ENCODE assay signal across 24 cellular contexts in the genomic region with DNA sequence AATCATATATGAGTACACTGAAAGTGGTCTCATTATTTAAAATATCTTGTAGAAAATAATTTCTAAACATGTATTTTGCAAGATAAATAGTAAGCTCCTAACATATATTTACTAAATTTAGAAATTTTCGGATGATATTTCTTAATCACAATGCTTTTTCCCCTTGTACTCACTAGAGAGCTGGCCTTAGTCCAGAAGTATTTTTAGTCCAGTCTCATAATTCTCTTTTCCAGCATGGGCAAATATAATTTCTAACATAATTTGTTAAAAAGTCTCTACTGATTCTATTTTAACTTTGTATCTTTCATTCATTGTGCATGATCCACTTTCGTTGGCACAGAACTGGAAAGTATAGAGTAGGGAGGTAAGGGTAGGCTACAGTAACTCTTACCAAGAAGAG. TPM values are rescaled to one million over a fixed set of nuclear protein-coding genes. Genes with fewer than 3 reads are reported as not detected.
DNase-seq lines count a peak whose midpoint lies in the region; ATAC-seq and TF ChIP-seq lines count a peak whose summit lies in the region.
"Had no signal": no experiment of that assay in that cellular context is flagged by ENCODE, and none has a peak within 500 bp of the region (broad histone marks: within the 10 kb centered on the region; RNA-seq: fewer than 3 reads in every experiment).

No MANE protein-coding gene starts in this region.

- POLR2A ChIA-PET in IMR-90 (lab: Charles Lee; ENCODE audit: unreplicated experiment), result no interaction called here
- POLR2A ChIA-PET in naive thymus-derived CD4-positive, alpha-beta T cell (lab: Charles Lee), result no interaction called here

- H3K9me3 Mint-ChIP-seq in naive thymus-derived CD4-positive, alpha-beta T cell, result no peaks in the 10 kb centered on the region
- H3K9me3 Mint-ChIP-seq in activated naive CD4-positive, alpha-beta T cell treated with anti-CD3 and anti-CD28 coated beads, Interleukin-2, amount 10 ng/mL, durations not matched to agents 7 days and 5 days, result no peaks in the 10 kb centered on the region
- H3K9me3 Mint-ChIP-seq: activated naive CD8-positive, alpha-beta T cell treated with anti-CD3 and anti-CD28 coated beads, Interleukin-2, amount 10 ng/mL, durations not matched to agents 7 days and 5 days; IgD-negative memory B cell; memory B cell had no signal

- no CpG with 5 or more reads among the region's 2 CpGs for WGBS in IMR-90 (ENCODE audit: extremely low coverage in 2 of 2, insufficient read length in 1 of 2), 2 experiments
- 23% methylated on average over 2 of the region's 2 CpGs for WGBS in esophagus muscularis mucosa

- no peak overlapping the region for H3K56ac ChIP-seq in IMR-90 (ENCODE audit: extremely low read depth, insufficient read depth, low read length)

- no peak overlapping the region for H4K5ac ChIP-seq in IMR-90 (ENCODE audit: low read depth, low read length)

- no peak overlapping the region for H4K91ac ChIP-seq in IMR-90 (ENCODE audit: insufficient read depth, low read depth, low read length)

- no peaks in the 10 kb centered on the region for H3K9me3 ChIP-seq in IMR-90 (ENCODE audit: control insufficient read depth, insufficient read depth, low read length)
- H3K9me3 ChIP-seq in esophagus muscularis mucosa, result no peaks in the 10 kb centered on the region
- no peaks in the 10 kb centered on the region for H3K9me3 ChIP-seq in naive thymus-derived CD4-positive, alpha-beta T cell (ENCODE audit: control insufficient read depth in 2 of 3, low read length in 3 of 3)
- no peaks in the 10 kb centered on the region for H3K9me3 ChIP-seq in effector memory CD4-positive, alpha-beta T cell (ENCODE audit: control insufficient read depth, low read length)
- H3K9me3 ChIP-seq: BLaER1, neutrophil, testis had no signal

- H3K4me3 ChIP-seq in AG10803 (ENCODE audit: low read length) (no peak overlapping the region), IMR-90 (ENCODE audit: insufficient read depth, low read depth, low read length) (no peak overlapping the region), esophagus muscularis mucosa (no peak overlapping the region)
- H3K4me3 ChIP-seq in naive thymus-derived CD4-positive, alpha-beta T cell (ENCODE audit: low read length), result no peak overlapping the region
- H3K4me3 ChIP-seq in effector memory CD4-positive, alpha-beta T cell (ENCODE audit: insufficient read depth, low read depth, low read length, poor library complexity, severe bottlenecking), result no peak overlapping the region
- H3K4me3 ChIP-seq: BLaER1, SK-N-MC, testis had no signal

- H3K27ac Mint-ChIP-seq in naive thymus-derived CD4-positive, alpha-beta T cell, result no peak overlapping the region
- H3K27ac Mint-ChIP-seq in activated naive CD4-positive, alpha-beta T cell treated with anti-CD3 and anti-CD28 coated beads, Interleukin-2, amount 10 ng/mL, durations not matched to agents 7 days and 5 days, result no peak overlapping the region
- H3K27ac Mint-ChIP-seq: activated naive CD8-positive, alpha-beta T cell treated with anti-CD3 and anti-CD28 coated beads, Interleukin-2, amount 10 ng/mL, durations not matched to agents 7 days and 5 days; IgD-negative memory B cell; memory B cell had no signal

- TF ChIP-seq CTCF in AG10803 (conservative IDR thresholded peaks at IDR 0.05; ENCODE audit: low read length) (no peak), IMR-90 (conservative IDR thresholded peaks at IDR 0.05; ENCODE audit: low read depth, low read length) (no peak), esophagus muscularis mucosa (IDR thresholded peaks at IDR 0.05) (no peak)

- H3K36me3 ChIP-seq in IMR-90 (ENCODE audit: control insufficient read depth, insufficient read depth, low read length), result peaks cover 19% of the 10 kb centered on the region
- H3K36me3 ChIP-seq in esophagus muscularis mucosa, result no peaks in the 10 kb centered on the region
- H3K36me3 ChIP-seq in naive thymus-derived CD4-positive, alpha-beta T cell (ENCODE audit: control insufficient read depth in 2 of 3, insufficient read depth in 3 of 3, low read length in 3 of 3), result no peaks in the 10 kb centered on the region
- no peaks in the 10 kb centered on the region for H3K36me3 ChIP-seq in effector memory CD4-positive, alpha-beta T cell (ENCODE audit: control insufficient read depth, insufficient read depth, low read length)
- H3K36me3 ChIP-seq: BLaER1, neutrophil had no signal

- no peak for ATAC-seq in IMR-90 (ENCODE audit: low read depth)
- peak; percentile 64 for ATAC-seq in naive thymus-derived CD4-positive, alpha-beta T cell
- ATAC-seq in HG03342 (IDR thresholded peaks at IDR 0.05; ENCODE audit: unreplicated experiment), result no peak
- ATAC-seq: foreskin keratinocyte, sciatic nerve had no signal

- H3K14ac ChIP-seq in IMR-90 (replicated peaks; ENCODE audit: low read depth, low read length), result no peak overlapping the region

- TF ChIP-seq POLR2A in IMR-90 (IDR thresholded peaks at IDR 0.05; ENCODE audit: low read depth, low read length) (no peak), esophagus muscularis mucosa (IDR thresholded peaks at IDR 0.05; ENCODE audit: low read depth) (no peak)

- no peak overlapping the region for H2AK9ac ChIP-seq in IMR-90 (replicated peaks; ENCODE audit: low read depth, low read length, poor library complexity)

- DNase-seq in AG10803 (ENCODE audit: low read depth), result peak; percentile 34
- no peak for DNase-seq in IMR-90
- no peak for DNase-seq in esophagus muscularis mucosa (ENCODE audit: extremely low spot score)
- no peak for DNase-seq in naive thymus-derived CD4-positive, alpha-beta T cell
- DNase-seq in effector memory CD4-positive, alpha-beta T cell, result no peak
- no peak for DNase-seq in activated naive CD4-positive, alpha-beta T cell treated with anti-CD3 and anti-CD28 coated beads, Interleukin-2, amount 10 ng/mL, durations not matched to agents 7 days and 5 days
- DNase-seq: ACHN; activated naive CD8-positive, alpha-beta T cell treated with anti-CD3 and anti-CD28 coated beads, Interleukin-2, amount 10 ng/mL, durations not matched to agents 7 days and 5 days; activated T-cell treated with anti-CD3 and anti-CD28 coated beads for 4 hours; cerebellar nuclear complex; foreskin keratinocyte; left cardiac atrium; NCI-H1105 treated with DMSO at 0.1 percent for 48 hours; NCI-H1930; NCI-H526; stimulated activated naive CD4-positive, alpha-beta T cell; testis had no signal

- H2BK20ac ChIP-seq in IMR-90 (ENCODE audit: low read depth, low read length), result no peak overlapping the region

- 0 out of 2 replicates have a peak overlapping the region, but pooled peaks have one; percentile 9 for H3K27ac ChIP-seq in IMR-90 (ENCODE audit: insufficient read depth, low read length)
- peak overlapping the region; percentile 39 to 56 (median 46) for H3K27ac ChIP-seq in esophagus muscularis mucosa (replicated peaks in 1 of 4)
- H3K27ac ChIP-seq in naive thymus-derived CD4-positive, alpha-beta T cell (ENCODE audit: low read depth, low read length), result no peak overlapping the region
- H3K27ac ChIP-seq in effector memory CD4-positive, alpha-beta T cell (ENCODE audit: insufficient read depth, low read length, poor library complexity, severe bottlenecking), result no peak overlapping the region
- H3K27ac ChIP-seq: BLaER1, foreskin keratinocyte, neutrophil, SK-N-MC, testis had no signal

- CTCF ChIA-PET in IMR-90 (lab: Yijun Ruan, JAX), result no interaction called here
- CTCF ChIA-PET in naive thymus-derived CD4-positive, alpha-beta T cell (lab: Charles Lee), result no interaction called here
- CTCF ChIA-PET in activated naive CD4-positive, alpha-beta T cell treated with anti-CD3 and anti-CD28 coated beads, Interleukin-2, amount 10 ng/mL, durations not matched to agents 7 days and 5 days (lab: Charles Lee), result no interaction called here

- H2AFZ ChIP-seq in IMR-90 (replicated peaks; ENCODE audit: low read length, poor library complexity), result no peak overlapping the region

- no peaks in the 10 kb centered on the region for H4K20me1 ChIP-seq in IMR-90 (ENCODE audit: insufficient read depth, low read length)
- H4K20me1 ChIP-seq: BLaER1 had no signal

- no peak overlapping the region for H4K8ac ChIP-seq in IMR-90 (ENCODE audit: low read depth in 2 of 2, low read length in 2 of 2)

- H3K18ac ChIP-seq in IMR-90 (ENCODE audit: low read depth, low read length), result no peak overlapping the region

- no peak overlapping the region for H2BK5ac ChIP-seq in IMR-90 (ENCODE audit: low read depth, low read length, poor library complexity, severe bottlenecking)

- peaks cover 3% of the 10 kb centered on the region; the same call in 1 of the 2 replicates for H3K9me1 ChIP-seq in IMR-90 (ENCODE audit: insufficient read depth, low read length)

- no peak overlapping the region for H3K9ac ChIP-seq in IMR-90 (ENCODE audit: low read depth, low read length)
- H3K9ac ChIP-seq: BLaER1 had no signal

- H3K4me1 ChIP-seq in IMR-90 (ENCODE audit: control insufficient read depth, insufficient read depth, low read length), result peaks cover 11% of the 10 kb centered on the region
- H3K4me1 ChIP-seq in esophagus muscularis mucosa, result peaks cover 23 to 79% (median 73%) of the 10 kb centered on the region in 4 donors
- H3K4me1 ChIP-seq in naive thymus-derived CD4-positive, alpha-beta T cell (ENCODE audit: control insufficient read depth in 2 of 2, insufficient read depth in 2 of 2, low read length in 2 of 2), result no peaks in the 10 kb centered on the region
- H3K4me1 ChIP-seq in effector memory CD4-positive, alpha-beta T cell (ENCODE audit: control insufficient read depth, insufficient read depth, low read length, poor library complexity, severe bottlenecking), result no peaks in the 10 kb centered on the region
- H3K4me1 ChIP-seq: BLaER1, foreskin keratinocyte, testis had no signal

- no peaks in the 10 kb centered on the region for H3K36me3 Mint-ChIP-seq in naive thymus-derived CD4-positive, alpha-beta T cell
- no peaks in the 10 kb centered on the region for H3K36me3 Mint-ChIP-seq in activated naive CD4-positive, alpha-beta T cell treated with anti-CD3 and anti-CD28 coated beads, Interleukin-2, amount 10 ng/mL, durations not matched to agents 7 days and 5 days
- H3K36me3 Mint-ChIP-seq: activated naive CD8-positive, alpha-beta T cell treated with anti-CD3 and anti-CD28 coated beads, Interleukin-2, amount 10 ng/mL, durations not matched to agents 7 days and 5 days; IgD-negative memory B cell; memory B cell had no signal

- peaks cover 0 to 11% (median 2%) of the 10 kb centered on the region in 7 donors for H3K4me1 Mint-ChIP-seq in naive thymus-derived CD4-positive, alpha-beta T cell
- H3K4me1 Mint-ChIP-seq in activated naive CD4-positive, alpha-beta T cell treated with anti-CD3 and anti-CD28 coated beads, Interleukin-2, amount 10 ng/mL, durations not matched to agents 7 days and 5 days, result peaks cover 7% of the 10 kb centered on the region
- H3K4me1 Mint-ChIP-seq: memory B cell had no signal

- no peak for TF ChIP-seq EP300 in esophagus muscularis mucosa (IDR thresholded peaks at IDR 0.05)

- H3K4me2 ChIP-seq in IMR-90 (ENCODE audit: low read depth, low read length), result no peak overlapping the region
- H3K4me2 ChIP-seq: BLaER1 had no signal

- intact Hi-C loops in IMR-90 (cut with micrococcal nuclease) (no loop called here), esophagus muscularis mucosa (cut with DNase I) (no loop called here)
- intact Hi-C loops in naive thymus-derived CD4-positive, alpha-beta T cell (cut with micrococcal nuclease), result no loop called here

- H2BK15ac ChIP-seq in IMR-90 (ENCODE audit: low read depth, low read length), result no peak overlapping the region

- no TSS peak for BruUV-seq in IMR-90 (replicated peaks; lab: Mats Ljungman, UMichigan)

- H3K79me1 ChIP-seq in IMR-90 (ENCODE audit: low read depth in 1 of 2, low read length in 2 of 2), result peaks cover 7 to 23% of the 10 kb centered on the region in 2 experiments; a peak in 3 of 4 replicates

- H2AK5ac ChIP-seq in IMR-90 (ENCODE audit: low read depth, low read length), result no peak overlapping the region

- no peaks in the 10 kb centered on the region for H3K27me3 ChIP-seq in IMR-90 (ENCODE audit: control insufficient read depth, insufficient read depth, low read length)
- H3K27me3 ChIP-seq in esophagus muscularis mucosa, result no peaks in the 10 kb centered on the region
- H3K27me3 ChIP-seq in naive thymus-derived CD4-positive, alpha-beta T cell (ENCODE audit: control insufficient read depth in 2 of 2, insufficient read depth in 2 of 2, low read length in 2 of 2), result no peaks in the 10 kb centered on the region
- H3K27me3 ChIP-seq in effector memory CD4-positive, alpha-beta T cell (replicated peaks; ENCODE audit: control insufficient read depth, insufficient read depth, low read length, poor library complexity, severe bottlenecking), result no peaks in the 10 kb centered on the region
- H3K27me3 ChIP-seq: BLaER1, neutrophil, testis had no signal

- dilution Hi-C loops in IMR-90 (cut with HindIII; ENCODE audit: low sequenced_read_pairs, unreplicated experiment), result no loop called here

- H3K23ac ChIP-seq in IMR-90 (ENCODE audit: low read depth, low read length), result no peak overlapping the region

- in situ Hi-C loops in IMR-90 (cut with MboI; ENCODE audit: low sequenced_read_pairs), result no loop called here

- H2BK120ac ChIP-seq in IMR-90 (ENCODE audit: low read depth, low read length), result no peak overlapping the region

- TF ChIP-seq RAD21 in IMR-90 (IDR thresholded peaks at IDR 0.05; ENCODE audit: low read length), result no peak

- H3K4me3 Mint-ChIP-seq in naive thymus-derived CD4-positive, alpha-beta T cell, result no peak overlapping the region
- no peak overlapping the region for H3K4me3 Mint-ChIP-seq in activated naive CD4-positive, alpha-beta T cell treated with anti-CD3 and anti-CD28 coated beads, Interleukin-2, amount 10 ng/mL, durations not matched to agents 7 days and 5 days
- H3K4me3 Mint-ChIP-seq: activated naive CD8-positive, alpha-beta T cell treated with anti-CD3 and anti-CD28 coated beads, Interleukin-2, amount 10 ng/mL, durations not matched to agents 7 days and 5 days; IgD-negative memory B cell; memory B cell had no signal

- H3K4ac ChIP-seq in IMR-90 (ENCODE audit: low read depth, low read length), result no peak overlapping the region

- H3K27me3 Mint-ChIP-seq in naive thymus-derived CD4-positive, alpha-beta T cell, result peaks cover under 1 to 26% (median 6%) of the 10 kb centered on the region in 5 donors
- H3K27me3 Mint-ChIP-seq in activated naive CD4-positive, alpha-beta T cell treated with anti-CD3 and anti-CD28 coated beads, Interleukin-2, amount 10 ng/mL, durations not matched to agents 7 days and 5 days, result peaks cover 4% of the 10 kb centered on the region

RNA-seq across cellular contexts. Expression of a gene that starts 39.2 kb away (rescaled TPM):
- 34.8 and 69.2 TPM in 2 replicates for total RNA-seq in IMR-90 (2012; rRNA removed)
- 19.5 and 27.3 TPM in 2 replicates for polyA plus RNA-seq in IMR-90 (2012; rRNA removed)
- 2.9 and 3.0 TPM in 2 replicates for polyA plus RNA-seq in IMR-90 (2012; cell fraction: cytosol; rRNA removed)
- 0.61 and 12.9 TPM in 2 replicates for polyA plus RNA-seq in IMR-90 (2012; cell fraction: nucleus; rRNA removed; ENCODE audit: low replicate concordance)
- total RNA-seq in esophagus muscularis mucosa, result 100 to 1,000 TPM in 1 of 4 donors, 10 to 100 TPM in 3; 53.5 to 106 (median 64.0) TPM
- total RNA-seq in naive thymus-derived CD4-positive, alpha-beta T cell, result under 1 TPM; 0.05 to 0.34 (median 0.08) TPM
- polyA plus RNA-seq in naive thymus-derived CD4-positive, alpha-beta T cell, result under 1 TPM in 1 of 2 donors, not detected in 1; 0.11 TPM
- total RNA-seq: activated naive CD8-positive, alpha-beta T cell treated with anti-CD3 and anti-CD28 coated beads, Interleukin-2, amount 10 ng/mL, durations not matched to agents 7 days and 5 days; foreskin keratinocyte had no signal
- polyA plus RNA-seq: foreskin keratinocyte, IgD-negative memory B cell had no signal

Comparison
In these comparisons a context has a peak if more than half of its experiments do, and no peak if none do; other contexts are left out.
1. H3K27ac ChIP-seq: peak in IMR-90 (single experiment) and esophagus muscularis mucosa (4 of 4); none in naive thymus-derived CD4-positive, alpha-beta T cell (single experiment) and effector memory CD4-positive, alpha-beta T cell (single experiment).
2. RNA of a gene that starts 39.2 kb away (total RNA-seq): 53.5 to 106 TPM in esophagus muscularis mucosa and 34.8 to 69.2 TPM in IMR-90; 0.05 to 0.34 TPM in naive thymus-derived CD4-positive, alpha-beta T cell; every median in the first group is over 10 times any median in the second.